18 cellular contexts compared by ENCODE assay signal in genomic region chr19:10611907-10612306, GRCh38. TPM values are rescaled to one million over a fixed set of nuclear protein-coding genes. Genes with fewer than 3 reads are reported as not detected.
A peak's percentile ranks its signal among the peaks of the same experiment; 100 is the strongest.
DNase-seq lines count a peak whose midpoint lies in the region; ATAC-seq and TF ChIP-seq lines count a peak whose summit lies in the region.
"Had no signal": no experiment of that assay in that cellular context is flagged by ENCODE, and none has a peak within 500 bp of the region (broad histone marks: within the 10 kb centered on the region; RNA-seq: fewer than 3 reads in every experiment).

No MANE protein-coding gene starts in this region.

- ATAC-seq in natural killer cell, result no peak
- ATAC-seq in natural killer cell treated with Interleukin-12 subunit alpha and Interleukin-12 subunit beta and Interleukin-15 and Interleukin-18, amount 100 ng/mL, for 72 hours, result no peak
- ATAC-seq in gastrocnemius medialis, result no peak
- ATAC-seq in GM21423 (IDR thresholded peaks at IDR 0.05; ENCODE audit: unreplicated experiment), result no peak

- in situ Hi-C loops in gastrocnemius medialis (cut with MboI; ENCODE audit: low sequenced_read_pairs in 4 of 4), result no loop called here

- TF ChIP-seq CTCF in natural killer cell (IDR thresholded peaks at IDR 0.05) (no peak), gastrocnemius medialis (IDR thresholded peaks at IDR 0.05 in 4 of 5, conservative IDR thresholded peaks at IDR 0.05 in 1 of 5) (no peak)

- intact Hi-C loops in natural killer cell (cut with micrococcal nuclease), result no loop called here
- intact Hi-C loops in gastrocnemius medialis (cut with DNase I; ENCODE audit: low total_unique reads), result no loop called here
- intact Hi-C loops in activated T-helper 1 cell treated with anti-CD3 and anti-CD28 coated beads, Interleukin-12 subunit alpha, Interleukin-12 subunit beta, Interleukin-2, Interleukin-4 antibody, amounts not matched to agents 30 ng/mL and 10 ng/mL and 1 ng/mL, durations not matched to agents 14 hours and 24 hours and 36 hours (cut with micrococcal nuclease), result no loop called here

- H3K9me3 ChIP-seq in gastrocnemius medialis, result no peaks in the 10 kb centered on the region
- H3K9me3 ChIP-seq: sigmoid colon had no signal

- no peak for TF ChIP-seq POLR2A in gastrocnemius medialis (IDR thresholded peaks at IDR 0.05)

- H3K4me1 ChIP-seq in gastrocnemius medialis, result peaks cover 21 to 32% of the 10 kb centered on the region in 2 donors
- H3K4me1 ChIP-seq: sigmoid colon had no signal

- no peaks in the 10 kb centered on the region for H3K36me3 Mint-ChIP-seq in natural killer cell
- H3K36me3 Mint-ChIP-seq in natural killer cell treated with Interleukin-12 subunit alpha and Interleukin-12 subunit beta and Interleukin-15 and Interleukin-18, amount 100 ng/mL, for 72 hours, result no peaks in the 10 kb centered on the region
- peaks cover 2% of the 10 kb centered on the region for H3K36me3 Mint-ChIP-seq in activated T-helper 1 cell treated with anti-CD3 and anti-CD28 coated beads, Interleukin-12 subunit alpha, Interleukin-12 subunit beta, Interleukin-2, Interleukin-4 antibody, amounts not matched to agents 30 ng/mL and 10 ng/mL and 1 ng/mL, durations not matched to agents 14 hours and 24 hours and 36 hours (ENCODE audit: low read depth)

- H3K27ac ChIP-seq in cingulate gyrus (ENCODE audit: low read depth, low read length), result peak overlapping the region; percentile 77
- H3K27ac ChIP-seq in gastrocnemius medialis, result peak overlapping the region; percentile 79 to 96 (median 86)

- H3K9me3 Mint-ChIP-seq in natural killer cell, result no peaks in the 10 kb centered on the region
- H3K9me3 Mint-ChIP-seq in natural killer cell treated with Interleukin-12 subunit alpha and Interleukin-12 subunit beta and Interleukin-15 and Interleukin-18, amount 100 ng/mL, for 72 hours, result no peaks in the 10 kb centered on the region
- H3K9me3 Mint-ChIP-seq in activated T-helper 1 cell treated with anti-CD3 and anti-CD28 coated beads, Interleukin-12 subunit alpha, Interleukin-12 subunit beta, Interleukin-2, Interleukin-4 antibody, amounts not matched to agents 30 ng/mL and 10 ng/mL and 1 ng/mL, durations not matched to agents 14 hours and 24 hours and 36 hours, result no peaks in the 10 kb centered on the region
- H3K9me3 Mint-ChIP-seq: central memory CD8-positive, alpha-beta T cell; T-helper 1 cell treated with Interleukin-12 subunit alpha and Interleukin-12 subunit beta and Interleukin-4 antibody, amounts not matched to agents 30 μg/mL and 1 μg/mL, for 36 hours had no signal

- DNase-seq in natural killer cell, result no peak
- DNase-seq in natural killer cell treated with Interleukin-12 subunit alpha and Interleukin-12 subunit beta and Interleukin-15 and Interleukin-18, amount 100 ng/mL, for 72 hours (ENCODE audit: low spot score), result no peak
- no peak for DNase-seq in gastrocnemius medialis
- no peak for DNase-seq in NCI-H345 (lab: John Stamatoyannopoulos, UW)
- DNase-seq in activated T-helper 1 cell treated with anti-CD3 and anti-CD28 coated beads, Interleukin-12 subunit alpha, Interleukin-12 subunit beta, Interleukin-2, Interleukin-4 antibody, amounts not matched to agents 30 ng/mL and 10 ng/mL and 1 ng/mL, durations not matched to agents 14 hours and 24 hours and 36 hours (ENCODE audit: low spot score), result no peak
- DNase-seq in NCI-H128 (lab: John Stamatoyannopoulos, UW; ENCODE audit: unreplicated experiment), result no peak
- DNase-seq: ACHN; activated CD4-positive, CD25-positive, alpha-beta regulatory T cell treated with anti-CD3 and anti-CD28 coated beads, Interleukin-2, amount 50 U/mL, for 72 hours; EL; NCI-H187; NCI-H510A; SHP77; sigmoid colon; stimulated activated CD4-positive, alpha-beta T cell treated with anti-CD3 and anti-CD28 coated beads, Interleukin-2, amount 100 ng/mL, for 48 hours had no signal

- no peaks in the 10 kb centered on the region for H3K27me3 ChIP-seq in gastrocnemius medialis
- H3K27me3 ChIP-seq: sigmoid colon had no signal

- H3K27me3 Mint-ChIP-seq in natural killer cell (ENCODE audit: low read depth in 2 of 2), result no peaks in the 10 kb centered on the region
- no peaks in the 10 kb centered on the region for H3K27me3 Mint-ChIP-seq in natural killer cell treated with Interleukin-12 subunit alpha and Interleukin-12 subunit beta and Interleukin-15 and Interleukin-18, amount 100 ng/mL, for 72 hours
- no peaks in the 10 kb centered on the region for H3K27me3 Mint-ChIP-seq in activated T-helper 1 cell treated with anti-CD3 and anti-CD28 coated beads, Interleukin-12 subunit alpha, Interleukin-12 subunit beta, Interleukin-2, Interleukin-4 antibody, amounts not matched to agents 30 ng/mL and 10 ng/mL and 1 ng/mL, durations not matched to agents 14 hours and 24 hours and 36 hours (ENCODE audit: insufficient read depth)
- H3K27me3 Mint-ChIP-seq: central memory CD8-positive, alpha-beta T cell had no signal

- H3K36me3 ChIP-seq in gastrocnemius medialis, result no peaks in the 10 kb centered on the region
- H3K36me3 ChIP-seq: sigmoid colon had no signal

- H3K4me3 Mint-ChIP-seq in natural killer cell, result no peak overlapping the region
- H3K4me3 Mint-ChIP-seq in natural killer cell treated with Interleukin-12 subunit alpha and Interleukin-12 subunit beta and Interleukin-15 and Interleukin-18, amount 100 ng/mL, for 72 hours, result no peak overlapping the region
- H3K4me3 Mint-ChIP-seq in activated T-helper 1 cell treated with anti-CD3 and anti-CD28 coated beads, Interleukin-12 subunit alpha, Interleukin-12 subunit beta, Interleukin-2, Interleukin-4 antibody, amounts not matched to agents 30 ng/mL and 10 ng/mL and 1 ng/mL, durations not matched to agents 14 hours and 24 hours and 36 hours, result no peak overlapping the region
- H3K4me3 Mint-ChIP-seq: central memory CD8-positive, alpha-beta T cell; T-helper 1 cell treated with Interleukin-12 subunit alpha and Interleukin-12 subunit beta and Interleukin-4 antibody, amounts not matched to agents 30 μg/mL and 1 μg/mL, for 36 hours had no signal

- peak overlapping the region; percentile 68 to 90 for H3K27ac Mint-ChIP-seq in natural killer cell
- peak overlapping the region in 1 of 2 donors; percentile 78 for H3K27ac Mint-ChIP-seq in natural killer cell treated with Interleukin-12 subunit alpha and Interleukin-12 subunit beta and Interleukin-15 and Interleukin-18, amount 100 ng/mL, for 72 hours
- no peak overlapping the region for H3K27ac Mint-ChIP-seq in activated T-helper 1 cell treated with anti-CD3 and anti-CD28 coated beads, Interleukin-12 subunit alpha, Interleukin-12 subunit beta, Interleukin-2, Interleukin-4 antibody, amounts not matched to agents 30 ng/mL and 10 ng/mL and 1 ng/mL, durations not matched to agents 14 hours and 24 hours and 36 hours
- H3K27ac Mint-ChIP-seq: T-helper 1 cell treated with Interleukin-12 subunit alpha and Interleukin-12 subunit beta and Interleukin-4 antibody, amounts not matched to agents 30 μg/mL and 1 μg/mL, for 36 hours had no signal

- H3K4me1 Mint-ChIP-seq in natural killer cell, result peaks cover 34 to 36% of the 10 kb centered on the region in 2 donors
- peaks cover 7 to 25% of the 10 kb centered on the region in 2 donors for H3K4me1 Mint-ChIP-seq in natural killer cell treated with Interleukin-12 subunit alpha and Interleukin-12 subunit beta and Interleukin-15 and Interleukin-18, amount 100 ng/mL, for 72 hours (ENCODE audit: low read depth in 2 of 2)
- H3K4me1 Mint-ChIP-seq in activated T-helper 1 cell treated with anti-CD3 and anti-CD28 coated beads, Interleukin-12 subunit alpha, Interleukin-12 subunit beta, Interleukin-2, Interleukin-4 antibody, amounts not matched to agents 30 ng/mL and 10 ng/mL and 1 ng/mL, durations not matched to agents 14 hours and 24 hours and 36 hours (ENCODE audit: low read depth), result no peaks in the 10 kb centered on the region

- no peak overlapping the region for H3K4me3 ChIP-seq in gastrocnemius medialis
- H3K4me3 ChIP-seq: sigmoid colon had no signal

RNA-seq across cellular contexts. Expression of gene SLC44A2, which starts 13.4 kb away (rescaled TPM):
- total RNA-seq in natural killer cell (100 to 1,000 TPM; 231 to 306 (median 279) TPM), gastrocnemius medialis (100 to 1,000 TPM in 2 of 4 donors, 10 to 100 TPM in 2; 51.1 to 168 (median 105) TPM)
- total RNA-seq in natural killer cell treated with Interleukin-12 subunit alpha and Interleukin-12 subunit beta and Interleukin-15 and Interleukin-18, amount 100 ng/mL, for 72 hours, result 10 to 100 TPM; 63.9 to 67.9 TPM
- total RNA-seq in activated T-helper 1 cell treated with anti-CD3 and anti-CD28 coated beads, Interleukin-12 subunit alpha, Interleukin-12 subunit beta, Interleukin-2, Interleukin-4 antibody, amounts not matched to agents 30 ng/mL and 10 ng/mL and 1 ng/mL, durations not matched to agents 14 hours and 24 hours and 36 hours, result 92.9 and 94.4 TPM in 2 replicates

RNA-seq across cellular contexts. Expression of gene AP1M2, which starts 24.8 kb away (rescaled TPM):
- total RNA-seq in natural killer cell (1 to 10 TPM in 1 of 3 donors, not detected in 2; 1.3 TPM), gastrocnemius medialis (under 1 TPM in 1 of 4 donors, not detected in 3; 0.32 TPM)
- total RNA-seq in natural killer cell treated with Interleukin-12 subunit alpha and Interleukin-12 subunit beta and Interleukin-15 and Interleukin-18, amount 100 ng/mL, for 72 hours, result not detected
- total RNA-seq in activated T-helper 1 cell treated with anti-CD3 and anti-CD28 coated beads, Interleukin-12 subunit alpha, Interleukin-12 subunit beta, Interleukin-2, Interleukin-4 antibody, amounts not matched to agents 30 ng/mL and 10 ng/mL and 1 ng/mL, durations not matched to agents 14 hours and 24 hours and 36 hours, result not detected in 2 replicates

RNA-seq across cellular contexts. Expression of gene ILF3, which starts 42.2 kb away (rescaled TPM):
- total RNA-seq in natural killer cell (100 to 1,000 TPM; 329 to 365 (median 332) TPM), gastrocnemius medialis (10 to 100 TPM; 67.3 to 88.2 (median 76.6) TPM)
- total RNA-seq in natural killer cell treated with Interleukin-12 subunit alpha and Interleukin-12 subunit beta and Interleukin-15 and Interleukin-18, amount 100 ng/mL, for 72 hours, result 100 to 1,000 TPM; 298 to 579 TPM
- 536 and 558 TPM in 2 replicates for total RNA-seq in activated T-helper 1 cell treated with anti-CD3 and anti-CD28 coated beads, Interleukin-12 subunit alpha, Interleukin-12 subunit beta, Interleukin-2, Interleukin-4 antibody, amounts not matched to agents 30 ng/mL and 10 ng/mL and 1 ng/mL, durations not matched to agents 14 hours and 24 hours and 36 hours

RNA-seq across cellular contexts. Expression of gene CDKN2D, which starts 43.1 kb away (rescaled TPM):
- total RNA-seq in natural killer cell (100 to 1,000 TPM in 2 of 3 donors, 10 to 100 TPM in 1; 82.7 to 102 (median 101) TPM), gastrocnemius medialis (10 to 100 TPM in 3 of 4 donors, 1 to 10 TPM in 1; 7.3 to 18.1 (median 13.4) TPM)
- total RNA-seq in natural killer cell treated with Interleukin-12 subunit alpha and Interleukin-12 subunit beta and Interleukin-15 and Interleukin-18, amount 100 ng/mL, for 72 hours, result 10 to 100 TPM; 28.0 to 33.9 TPM
- total RNA-seq in activated T-helper 1 cell treated with anti-CD3 and anti-CD28 coated beads, Interleukin-12 subunit alpha, Interleukin-12 subunit beta, Interleukin-2, Interleukin-4 antibody, amounts not matched to agents 30 ng/mL and 10 ng/mL and 1 ng/mL, durations not matched to agents 14 hours and 24 hours and 36 hours, result 40.1 and 42.1 TPM in 2 replicates

RNA-seq across cellular contexts. Expression of gene KRI1, which starts 46.1 kb away (rescaled TPM):
- total RNA-seq in natural killer cell (10 to 100 TPM; 36.6 to 53.0 (median 49.5) TPM), gastrocnemius medialis (10 to 100 TPM; 16.8 to 24.1 (median 19.9) TPM)
- total RNA-seq in natural killer cell treated with Interleukin-12 subunit alpha and Interleukin-12 subunit beta and Interleukin-15 and Interleukin-18, amount 100 ng/mL, for 72 hours, result 10 to 100 TPM; 50.9 to 89.6 TPM
- total RNA-seq in activated T-helper 1 cell treated with anti-CD3 and anti-CD28 coated beads, Interleukin-12 subunit alpha, Interleukin-12 subunit beta, Interleukin-2, Interleukin-4 antibody, amounts not matched to agents 30 ng/mL and 10 ng/mL and 1 ng/mL, durations not matched to agents 14 hours and 24 hours and 36 hours, result 91.1 and 91.8 TPM in 2 replicates
